ENCODE assay signal across 14 cellular contexts in the genomic region with DNA sequence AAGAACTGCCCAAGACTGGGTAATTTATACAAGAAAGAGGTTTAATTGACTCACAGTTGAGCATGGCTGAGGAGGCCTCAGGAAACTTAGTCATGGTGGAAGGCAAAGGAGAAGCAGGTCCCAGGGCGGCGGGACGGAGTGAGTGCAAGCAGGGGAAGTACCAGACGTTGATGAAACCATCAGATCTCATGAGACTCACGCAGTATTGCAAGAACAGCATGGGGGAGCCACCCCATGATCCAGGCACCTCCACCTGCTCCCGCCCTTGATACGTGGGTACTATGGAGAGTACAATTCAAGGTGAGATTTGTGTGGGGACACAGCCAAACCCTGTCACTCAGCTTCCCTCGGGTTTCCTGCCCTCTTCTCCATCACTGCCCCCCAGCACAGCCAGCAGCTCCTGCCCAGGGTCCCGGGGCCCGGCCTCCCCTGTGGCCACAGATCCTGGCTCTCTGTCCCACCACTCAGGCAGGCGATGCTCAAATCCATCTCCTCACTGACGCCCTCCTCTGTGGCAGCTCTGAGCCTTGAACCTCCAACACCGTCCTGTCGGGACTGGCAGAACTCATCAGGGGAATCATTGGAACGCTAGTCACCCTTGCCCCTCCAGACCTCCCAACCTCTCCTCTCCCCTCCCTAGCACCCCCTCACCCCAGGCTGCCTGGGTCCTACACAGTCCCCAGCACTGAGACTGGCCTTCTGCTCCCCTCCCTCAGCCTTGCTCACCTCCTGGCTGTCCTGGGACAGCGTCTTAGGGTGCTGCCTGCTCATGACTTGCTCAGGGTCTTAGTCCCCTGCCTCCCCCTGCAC. TPM values are rescaled to one million over a fixed set of nuclear protein-coding genes. Genes with fewer than 3 reads are reported as not detected.
DNase-seq lines count a peak whose midpoint lies in the region; ATAC-seq and TF ChIP-seq lines count a peak whose summit lies in the region.
"Had no signal": no experiment of that assay in that cellular context is flagged by ENCODE, and none has a peak within 500 bp of the region (broad histone marks: within the 10 kb centered on the region; RNA-seq: fewer than 3 reads in every experiment).

No MANE protein-coding gene starts in this region.

- ATAC-seq in HG02981 (IDR thresholded peaks at IDR 0.05; ENCODE audit: unreplicated experiment): no peak
- ATAC-seq: right lobe of liver had no signal

- no peaks in the 10 kb centered on the region for H3K36me3 ChIP-seq in WERI-Rb-1
- H3K36me3 ChIP-seq: right lobe of liver, SJSA1 had no signal

- H3K9me3 ChIP-seq in WERI-Rb-1 (ENCODE audit: severe bottlenecking): no peaks in the 10 kb centered on the region
- H3K9me3 ChIP-seq: Caco-2, right lobe of liver, SJSA1 had no signal

- DNase-seq in stimulated activated CD4-positive, alpha-beta T cell treated with anti-CD3 and anti-CD28 coated beads, Interleukin-4, amount 100 ng/mL, for 24 hours: peak; percentile 23
- DNase-seq in stimulated activated CD4-positive, alpha-beta T cell treated with anti-CD3 and anti-CD28 coated beads, Interleukin-4, amount 100 ng/mL, for 1 hour: no peak
- DNase-seq in WERI-Rb-1 (peak; percentile 8), mesenteric fat pad (ENCODE audit: low spot score) (peak; percentile 85), ureter (ENCODE audit: low spot score) (peak; percentile 38), COR-L47 (lab: John Stamatoyannopoulos, UW) (no peak)
- DNase-seq in stimulated activated naive CD4-positive, alpha-beta T cell (lab: John Stamatoyannopoulos, UW): no peak
- DNase-seq: activated CD4-positive, alpha-beta T cell treated with anti-CD3 and anti-CD28 coated beads for 4 hours; amygdala; NCI-H187 had no signal

- H3K27me3 ChIP-seq in WERI-Rb-1 (ENCODE audit: insufficient read depth, low read depth, severe bottlenecking): peaks cover 22% of the 10 kb centered on the region
- H3K27me3 ChIP-seq: right lobe of liver had no signal

- no peak for TF ChIP-seq CTCF in WERI-Rb-1 (IDR thresholded peaks at IDR 0.05; ENCODE audit: low read depth, low read length)

- no peak overlapping the region for H3K27ac ChIP-seq in WERI-Rb-1
- H3K27ac ChIP-seq: right lobe of liver, SJSA1 had no signal

- H3K4me3 ChIP-seq in WERI-Rb-1 (ENCODE audit: low read depth, low read length): no peak overlapping the region
- H3K4me3 ChIP-seq: right lobe of liver, SJSA1 had no signal

RNA-seq across cellular contexts. Expression of gene FGFRL1, which starts 37.6 kb away (rescaled TPM):
- total RNA-seq in mesenteric fat pad: 54.1 TPM
- total RNA-seq in ureter: 13.0 TPM

RNA-seq across cellular contexts. Expression of gene SLC26A1, which starts 55.8 kb away (rescaled TPM):
- 0.22 TPM for total RNA-seq in mesenteric fat pad
- 0.18 TPM for total RNA-seq in ureter
- total RNA-seq: SJSA1 had no signal

Comparison
In these comparisons a context has a peak if more than half of its experiments do, and no peak if none do; other contexts are left out.
1. DNase-seq: peak in stimulated activated CD4-positive, alpha-beta T cell treated with anti-CD3 and anti-CD28 coated beads, Interleukin-4, amount 100 ng/mL, for 24 hours (single experiment), WERI-Rb-1 (single experiment), mesenteric fat pad (single experiment) and ureter (single experiment); none in stimulated activated CD4-positive, alpha-beta T cell treated with anti-CD3 and anti-CD28 coated beads, Interleukin-4, amount 100 ng/mL, for 1 hour (single experiment), COR-L47 (single experiment) and stimulated activated naive CD4-positive, alpha-beta T cell (0 of 6).